9 cellular contexts compared by ENCODE assay signal in the genomic region with DNA sequence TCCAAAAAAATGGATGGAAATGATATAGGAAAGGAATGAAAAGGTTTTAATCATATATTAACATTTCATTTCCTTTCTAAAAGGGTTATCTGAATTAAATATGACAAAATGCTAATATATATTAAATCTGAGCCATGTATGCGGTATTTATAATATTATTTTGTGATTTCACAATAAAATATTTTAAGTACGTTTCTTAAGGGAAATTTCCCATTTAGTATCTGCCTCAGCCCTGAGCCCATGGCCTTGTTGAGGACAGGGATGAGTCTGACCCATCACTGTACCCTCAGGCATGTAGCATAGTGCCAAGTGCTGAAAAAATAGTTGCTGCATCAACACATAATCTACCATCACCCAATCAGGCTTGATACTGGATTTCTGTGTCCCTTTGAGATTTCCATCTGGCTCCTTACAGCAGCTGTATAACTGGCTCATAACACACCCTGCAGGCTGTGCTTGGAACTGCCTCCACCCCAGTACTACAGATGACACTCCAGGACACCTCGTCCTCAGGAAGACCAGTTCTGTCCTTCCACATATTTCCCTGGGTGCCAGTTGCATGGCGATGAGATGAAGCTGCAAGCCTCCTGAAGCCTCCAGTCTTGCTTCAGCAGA. TPM values are rescaled to one million over a fixed set of nuclear protein-coding genes. Genes with fewer than 3 reads are reported as not detected.
DNase-seq lines count a peak whose midpoint lies in the region; ATAC-seq, FAIRE-seq and TF ChIP-seq lines count a peak whose summit lies in the region.
"Had no signal": no experiment of that assay in that cellular context is flagged by ENCODE, and none has a peak within 500 bp of the region (broad histone marks: within the 10 kb centered on the region; RNA-seq: fewer than 3 reads in every experiment).

No MANE protein-coding gene starts in this region.

- POLR2A ChIA-PET in A549 (lab: Yijun Ruan, JAX), result interaction anchor here (0.7 kb wide), 1 partner anchor 86 kb away, joined by 6 read pairs; no protein-coding TSS in a partner anchor
- POLR2A ChIA-PET in activated CD4-positive, alpha-beta memory T cell treated with anti-CD3 and anti-CD28 coated beads, Interleukin-2, amount 10 ng/mL, durations not matched to agents 7 days and 5 days (lab: Charles Lee), result no interaction called here

- no peak overlapping the region for H3K27ac Mint-ChIP-seq in activated CD4-positive, alpha-beta memory T cell treated with anti-CD3 and anti-CD28 coated beads, Interleukin-2, amount 10 ng/mL, durations not matched to agents 7 days and 5 days

- CTCF ChIA-PET in A549 (lab: Yijun Ruan, JAX), result interaction anchor here (0.7 to 1.2 kb wide), 4 partner anchors 15 to 50 kb away, joined by 3 read pairs; no protein-coding TSS in a partner anchor
- CTCF ChIA-PET in activated CD4-positive, alpha-beta memory T cell treated with anti-CD3 and anti-CD28 coated beads, Interleukin-2, amount 10 ng/mL, durations not matched to agents 7 days and 5 days (lab: Charles Lee), result interaction anchor here (1.2 to 1.7 kb wide), 2 partner anchors 15 to 63 kb away, joined by 3 to 7 read pairs; no protein-coding TSS in a partner anchor

- H3K27ac ChIP-seq in A549, result no peak overlapping the region
- no peak overlapping the region for H3K27ac ChIP-seq in right lobe of liver

- H3K9me3 Mint-ChIP-seq in activated CD4-positive, alpha-beta memory T cell treated with anti-CD3 and anti-CD28 coated beads, Interleukin-2, amount 10 ng/mL, durations not matched to agents 7 days and 5 days, result no peaks in the 10 kb centered on the region

- H3K9me3 ChIP-seq in A549 (no peaks in the 10 kb centered on the region), right lobe of liver (no peaks in the 10 kb centered on the region)

- H3K27me3 Mint-ChIP-seq in activated CD4-positive, alpha-beta memory T cell treated with anti-CD3 and anti-CD28 coated beads, Interleukin-2, amount 10 ng/mL, durations not matched to agents 7 days and 5 days, result no peaks in the 10 kb centered on the region

- intact Hi-C loops in right lobe of liver (cut with DNase I), result no loop called here

- TF ChIP-seq CTCF in A549 (IDR thresholded peaks at IDR 0.05) (peak; percentile 13; the same call in 1 of the 3 replicates), right lobe of liver (IDR thresholded peaks at IDR 0.05) (peak; percentile 31 to 54 (median 40))

- TF ChIP-seq EP300 in A549 (IDR thresholded peaks at IDR 0.05), result no peak

- DNase-seq in A549 (ENCODE audit: low read depth in 1 of 2, low spot score in 1 of 2), result peak; percentile 25 to 57
- DNase-seq in activated CD4-positive, alpha-beta memory T cell treated with anti-CD3 and anti-CD28 coated beads, Interleukin-2, amount 10 ng/mL, durations not matched to agents 7 days and 5 days, result peak; percentile 26
- peak in 1 of 3 donors; percentile 44 for DNase-seq in right lobe of liver
- no peak for DNase-seq in superior temporal gyrus (ENCODE audit: extremely low spot score)
- no peak for DNase-seq in COLO829 (ENCODE audit: low spot score)
- DNase-seq in GOT3 (lab: John Stamatoyannopoulos, UW), result no peak

- ATAC-seq in A549 (peak; percentile 86 to 95; a peak in 5 of 6 replicates), GM18499 (IDR thresholded peaks at IDR 0.05; ENCODE audit: insufficient read depth, unreplicated experiment) (peak; percentile 56), HG03520 (IDR thresholded peaks at IDR 0.05; ENCODE audit: unreplicated experiment) (peak; percentile 86), right lobe of liver (peak; percentile 74 to 86 (median 76))

- FAIRE-seq in A549 (lab: Jason Lieb, UNC), result no peak
- FAIRE-seq: colon had no signal

- H3K36me3 ChIP-seq in right lobe of liver, result peaks cover 0 to 22% (median 9%) of the 10 kb centered on the region in 4 donors

- peaks cover 24% of the 10 kb centered on the region for H3K4me1 Mint-ChIP-seq in activated CD4-positive, alpha-beta memory T cell treated with anti-CD3 and anti-CD28 coated beads, Interleukin-2, amount 10 ng/mL, durations not matched to agents 7 days and 5 days

- no peak overlapping the region for H3K4me3 Mint-ChIP-seq in activated CD4-positive, alpha-beta memory T cell treated with anti-CD3 and anti-CD28 coated beads, Interleukin-2, amount 10 ng/mL, durations not matched to agents 7 days and 5 days

- no peak overlapping the region for H3K4me3 ChIP-seq in A549
- no peak overlapping the region for H3K4me3 ChIP-seq in right lobe of liver

- peak in 1 of 2 experiments; percentile 34; a peak in 2 of 5 replicates for TF ChIP-seq RAD21 in A549 (conservative IDR thresholded peaks at IDR 0.05 in 1 of 2, IDR thresholded peaks at IDR 0.05 in 1 of 2)

- peaks cover 40% of the 10 kb centered on the region for H3K36me3 Mint-ChIP-seq in activated CD4-positive, alpha-beta memory T cell treated with anti-CD3 and anti-CD28 coated beads, Interleukin-2, amount 10 ng/mL, durations not matched to agents 7 days and 5 days (ENCODE audit: low read depth)

- WGBS in A549 (ENCODE audit: missing lambda C conversion rate), result 81% methylated on average over 4 of the region's 4 CpGs
- WGBS in right lobe of liver (ENCODE audit: insufficient coverage, low coverage, low lambda C conversion rate, missing lambda C conversion rate), result 68% methylated on average over 4 of the region's 4 CpGs

- H3K4me2 ChIP-seq in A549, result no peak overlapping the region

- TF ChIP-seq POLR2A in A549 (IDR thresholded peaks at IDR 0.05; ENCODE audit: low read length) (no peak), right lobe of liver (IDR thresholded peaks at IDR 0.05) (no peak)

- H3K4me1 ChIP-seq in A549 (0 out of 3 replicates have a peak, but pooled peaks cover 6% of the 10 kb centered on the region), right lobe of liver (no peaks in the 10 kb centered on the region)

- no peaks in the 10 kb centered on the region for H3K27me3 ChIP-seq in right lobe of liver

TF ChIP-seq in A549, 52 proteins besides CTCF, POLR2A, EP300 and RAD21:
- TF ChIP-seq, protein P1, sequence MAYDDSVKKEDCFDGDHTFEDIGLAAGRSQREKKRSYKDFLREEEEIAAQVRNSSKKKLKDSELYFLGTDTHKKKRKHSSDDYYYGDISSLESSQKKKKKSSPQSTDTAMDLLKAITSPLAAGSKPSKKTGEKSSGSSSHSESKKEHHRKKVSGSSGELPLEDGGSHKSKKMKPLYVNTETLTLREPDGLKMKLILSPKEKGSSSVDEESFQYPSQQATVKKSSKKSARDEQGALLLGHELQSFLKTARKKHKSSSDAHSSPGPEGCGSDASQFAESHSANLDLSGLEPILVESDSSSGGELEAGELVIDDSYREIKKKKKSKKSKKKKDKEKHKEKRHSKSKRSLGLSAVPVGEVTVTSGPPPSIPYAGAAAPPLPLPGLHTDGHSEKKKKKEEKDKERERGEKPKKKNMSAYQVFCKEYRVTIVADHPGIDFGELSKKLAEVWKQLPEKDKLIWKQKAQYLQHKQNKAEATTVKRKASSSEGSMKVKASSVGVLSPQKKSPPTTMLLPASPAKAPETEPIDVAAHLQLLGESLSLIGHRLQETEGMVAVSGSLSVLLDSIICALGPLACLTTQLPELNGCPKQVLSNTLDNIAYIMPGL (CRISPR knock-in tag; IDR thresholded peaks at IDR 0.05; ENCODE audit: borderline replicate concordance), result no peak
- no peak for TF ChIP-seq E2F6 (IDR thresholded peaks at IDR 0.05; ENCODE audit: borderline replicate concordance, low read depth)
- no peak for TF ChIP-seq FOSL2 (IDR thresholded peaks at IDR 0.05)
- TF ChIP-seq FOSL2 (CRISPR knock-in tag; IDR thresholded peaks at IDR 0.05), result no peak
- no peak for TF ChIP-seq SREBF2 (IDR thresholded peaks at IDR 0.05)
- no peak for TF ChIP-seq ZSCAN20 (CRISPR knock-in tag; IDR thresholded peaks at IDR 0.05)
- no peak for TF ChIP-seq PHF8 (IDR thresholded peaks at IDR 0.05; ENCODE audit: borderline replicate concordance, low read depth)
- no peak for TF ChIP-seq FOSB (CRISPR knock-in tag; IDR thresholded peaks at IDR 0.05)
- TF ChIP-seq KDM5A (IDR thresholded peaks at IDR 0.05), result no peak
- no peak for TF ChIP-seq HES2 (IDR thresholded peaks at IDR 0.05)
- no peak for TF ChIP-seq SMC3 (IDR thresholded peaks at IDR 0.05)
- no peak for TF ChIP-seq RNF2 (IDR thresholded peaks at IDR 0.05; ENCODE audit: borderline replicate concordance, low read depth)
- no peak for TF ChIP-seq TFCP2L1 (CRISPR knock-in tag; IDR thresholded peaks at IDR 0.05)
- TF ChIP-seq FOXS1 (CRISPR knock-in tag; IDR thresholded peaks at IDR 0.05), result no peak
- TF ChIP-seq, protein P2, sequence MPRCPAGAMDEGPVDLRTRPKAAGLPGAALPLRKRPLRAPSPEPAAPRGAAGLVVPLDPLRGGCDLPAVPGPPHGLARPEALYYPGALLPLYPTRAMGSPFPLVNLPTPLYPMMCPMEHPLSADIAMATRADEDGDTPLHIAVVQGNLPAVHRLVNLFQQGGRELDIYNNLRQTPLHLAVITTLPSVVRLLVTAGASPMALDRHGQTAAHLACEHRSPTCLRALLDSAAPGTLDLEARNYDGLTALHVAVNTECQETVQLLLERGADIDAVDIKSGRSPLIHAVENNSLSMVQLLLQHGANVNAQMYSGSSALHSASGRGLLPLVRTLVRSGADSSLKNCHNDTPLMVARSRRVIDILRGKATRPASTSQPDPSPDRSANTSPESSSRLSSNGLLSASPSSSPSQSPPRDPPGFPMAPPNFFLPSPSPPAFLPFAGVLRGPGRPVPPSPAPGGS (IDR thresholded peaks at IDR 0.05), result no peak
- no peak for TF ChIP-seq RARB (CRISPR knock-in tag; IDR thresholded peaks at IDR 0.05)
- TF ChIP-seq HOXB5 (CRISPR knock-in tag; IDR thresholded peaks at IDR 0.05), result no peak
- no peak for TF ChIP-seq TP53 (CRISPR knock-in tag; IDR thresholded peaks at IDR 0.05)
- no peak for TF ChIP-seq HDAC2 (IDR thresholded peaks at IDR 0.05)

RNA-seq across cellular contexts. Expression of gene ASAH2, which starts 59.4 kb away (rescaled TPM):
- polyA plus RNA-seq in A549 (2011; rRNA removed), result 4.8 and 5.9 TPM in 2 replicates
- 0.52 and 1.1 TPM in 2 replicates for polyA plus RNA-seq in A549 (2012; cell fraction: cytosol; rRNA removed)
- 0.01 and 0.61 TPM in 2 replicates for polyA plus RNA-seq in A549 (2012; cell fraction: nucleus; rRNA removed)
- 0.17 to 0.63 TPM (median 0.21 TPM) in 3 replicates for polyA plus RNA-seq in A549 (2017; fragmentation: RNase III; extraction: RNeasy Plus Mini Kit Qiagen cat#74134 plus additional on column Dnase treatment)
- polyA minus RNA-seq in A549 (2011; rRNA and poly(A)+ RNA removed), result 1.4 and 6.2 TPM in 2 replicates
- total RNA-seq in activated CD4-positive, alpha-beta memory T cell treated with anti-CD3 and anti-CD28 coated beads, Interleukin-2, amount 10 ng/mL, durations not matched to agents 7 days and 5 days, result 1 to 10 TPM; 2.1 to 3.6 TPM
- total RNA-seq in right lobe of liver, result 1 to 10 TPM; 1.0 to 6.4 (median 1.8) TPM

Comparison
In these comparisons a context has a peak if more than half of its experiments do, and no peak if none do; other contexts are left out.
1. DNase-seq: peak in A549 (2 of 2) and activated CD4-positive, alpha-beta memory T cell treated with anti-CD3 and anti-CD28 coated beads, Interleukin-2, amount 10 ng/mL, durations not matched to agents 7 days and 5 days (single experiment); none in superior temporal gyrus (single experiment), COLO829 (single experiment) and GOT3 (single experiment).
2. Peak in every context shown above with its lines, with median percentiles within 50 percentile points of each other: ATAC-seq.